In genomic region chr2:64019975-64020281, GRCh38 we compare ENCODE assay signal across 8 cellular contexts. TPM values are rescaled to one million over a fixed set of nuclear protein-coding genes. Genes with fewer than 3 reads are reported as not detected.
DNase-seq lines count a peak whose midpoint lies in the region; ATAC-seq and TF ChIP-seq lines count a peak whose summit lies in the region.

No MANE protein-coding gene starts in this region.

- intact Hi-C loops in natural killer cell (cut with micrococcal nuclease), result loop anchor here (2.0 to 5.0 kb wide), 3 partner anchors 17 to 178 kb away; partner anchors contain the start of genes PELI1 and UGP2

- H3K36me3 Mint-ChIP-seq in central memory CD8-positive, alpha-beta T cell (ENCODE audit: insufficient read depth), result peaks cover 18% of the 10 kb centered on the region
- H3K36me3 Mint-ChIP-seq in natural killer cell, result peaks cover 8% of the 10 kb centered on the region

- ATAC-seq in central memory CD8-positive, alpha-beta T cell (replicated peaks; ENCODE audit: extremely low read depth, poor library complexity, severe bottlenecking), result peak; percentile 4
- ATAC-seq in natural killer cell (no peak), GM18861 (IDR thresholded peaks at IDR 0.05; ENCODE audit: unreplicated experiment) (no peak), GM21360 (IDR thresholded peaks at IDR 0.05; ENCODE audit: unreplicated experiment) (no peak)

- peaks cover 36% of the 10 kb centered on the region for H3K4me1 Mint-ChIP-seq in central memory CD8-positive, alpha-beta T cell
- H3K4me1 Mint-ChIP-seq in natural killer cell, result peaks cover 28 to 30% of the 10 kb centered on the region in 2 donors

- peaks cover 22% of the 10 kb centered on the region; the same call in 1 of the 2 replicates for H4K20me1 ChIP-seq in BLaER1
- no peaks in the 10 kb centered on the region for H4K20me1 ChIP-seq in Karpas-422 (ENCODE audit: insufficient read depth, low read depth, low read length)

- H3K9me3 ChIP-seq in BLaER1, result no peaks in the 10 kb centered on the region
- no peaks in the 10 kb centered on the region for H3K9me3 ChIP-seq in Karpas-422 (ENCODE audit: low read length)

- H3K27me3 ChIP-seq in BLaER1 (no peaks in the 10 kb centered on the region), Karpas-422 (ENCODE audit: low read length) (no peaks in the 10 kb centered on the region)

- H3K27ac ChIP-seq in BLaER1, result peak overlapping the region; percentile 96
- H3K27ac ChIP-seq in Karpas-422 (ENCODE audit: low read length), result no peak overlapping the region

- H3K27ac Mint-ChIP-seq in central memory CD8-positive, alpha-beta T cell (ENCODE audit: low read depth), result peak overlapping the region; percentile 98
- peak overlapping the region; percentile 92 to 95 for H3K27ac Mint-ChIP-seq in natural killer cell

- peak overlapping the region; percentile 97 for H2AFZ ChIP-seq in Karpas-422 (ENCODE audit: low read length)

- no peak overlapping the region; the same call in 1 of the 2 replicates for H3K4me3 ChIP-seq in BLaER1
- H3K4me3 ChIP-seq in Karpas-422 (ENCODE audit: low read length), result peak overlapping the region; percentile 75

- peaks cover 21% of the 10 kb centered on the region for H3K4me1 ChIP-seq in BLaER1
- peaks cover 20% of the 10 kb centered on the region for H3K4me1 ChIP-seq in Karpas-422 (ENCODE audit: low read length)

- H3K9ac ChIP-seq in BLaER1 (peak overlapping the region; percentile 96; the same call in 1 of the 2 replicates), Karpas-422 (ENCODE audit: low read length) (peak overlapping the region; percentile 75)

- no peaks in the 10 kb centered on the region for H3K27me3 Mint-ChIP-seq in central memory CD8-positive, alpha-beta T cell
- no peaks in the 10 kb centered on the region for H3K27me3 Mint-ChIP-seq in natural killer cell (ENCODE audit: low read depth in 2 of 2)

- H3K9me2 ChIP-seq in Karpas-422 (replicated peaks; ENCODE audit: insufficient read depth, low read length), result no peaks in the 10 kb centered on the region

- TF ChIP-seq CTCF in natural killer cell (IDR thresholded peaks at IDR 0.05), result no peak

- no peak for DNase-seq in Karpas-422
- no peak for DNase-seq in central memory CD8-positive, alpha-beta T cell (ENCODE audit: low spot score in 2 of 2)
- no peak for DNase-seq in natural killer cell
- no peak for DNase-seq in activated gamma-delta T cell treated with Interleukin-2 at 50 U/mL for 16 hours
- no peak for DNase-seq in DMS153 (lab: John Stamatoyannopoulos, UW)

- H3K79me2 ChIP-seq in Karpas-422 (ENCODE audit: low read length), result peaks cover 38% of the 10 kb centered on the region

- H3K9me3 Mint-ChIP-seq in central memory CD8-positive, alpha-beta T cell, result no peaks in the 10 kb centered on the region
- no peaks in the 10 kb centered on the region for H3K9me3 Mint-ChIP-seq in natural killer cell

- peak overlapping the region; percentile 100 for H3K4me3 Mint-ChIP-seq in central memory CD8-positive, alpha-beta T cell
- H3K4me3 Mint-ChIP-seq in natural killer cell, result peak overlapping the region; percentile 97

- H3K4me2 ChIP-seq in BLaER1 (peak overlapping the region; percentile 91), Karpas-422 (ENCODE audit: low read depth, low read length, poor library complexity, severe bottlenecking) (peak overlapping the region; percentile 72)

- H3K36me3 ChIP-seq in BLaER1, result no peaks in the 10 kb centered on the region
- H3K36me3 ChIP-seq in Karpas-422 (ENCODE audit: insufficient read depth, low read length), result no peaks in the 10 kb centered on the region

RNA-seq across cellular contexts. Expression of gene VPS54, which starts 0.7 kb away (rescaled TPM):
- total RNA-seq in Karpas-422 (2014; rRNA removed; shearing (Covaris generic); ENCODE audit: low replicate concordance), result 23.7 and 33.8 TPM in 2 replicates
- 10 to 100 TPM; 12.1 to 17.3 (median 13.5) TPM for total RNA-seq in natural killer cell
